8 cellular contexts compared by ENCODE assay signal in genomic region chr2:178413472-178414265, GRCh38.
A peak's percentile ranks its signal among the peaks of the same experiment; 100 is the strongest.
DNase-seq lines count a peak whose midpoint lies in the region; ATAC-seq and TF ChIP-seq lines count a peak whose summit lies in the region.

No MANE protein-coding gene starts in this region.

- DNase-seq in AG08396 (ENCODE audit: low spot score): peak; percentile 70
- DNase-seq in NCI-H345 (lab: John Stamatoyannopoulos, UW): peak; percentile 87
- peak; percentile 86 for DNase-seq in activated CD4-positive, alpha-beta T cell treated with anti-CD3 and anti-CD28 coated beads for 48 hours
- DNase-seq in coronary artery (ENCODE audit: low spot score): peak; percentile 84
- DNase-seq in left kidney (ENCODE audit: low read depth, low spot score): peak; percentile 93
- DNase-seq in stimulated activated CD4-positive, alpha-beta T cell treated with anti-CD3 and anti-CD28 coated beads, Interleukin-1b, Interleukin-23, amount 100 ng/mL, for 48 hours: peak; percentile 78

- in situ Hi-C loops in GM18951 (cut with MboI; ENCODE audit: low sequenced_read_pairs, unreplicated experiment): loop anchor here (25.0 kb wide), 1 partner anchor 301 kb away; the partner anchor contains the start of gene RBM45

- TF ChIP-seq POLR2A in GM18951 (IDR thresholded peaks at IDR 0.05; ENCODE audit: extremely low read depth, insufficient read depth, insufficient read length): peak; percentile 71

- H3K27ac ChIP-seq in coronary artery: peak overlapping the region; percentile 88 to 89

- TF ChIP-seq CTCF in coronary artery (IDR thresholded peaks at IDR 0.05): no peak

- peak overlapping the region; percentile 75 for H3K4me3 ChIP-seq in coronary artery

- peak; percentile 78 for ATAC-seq in HG03159 (IDR thresholded peaks at IDR 0.05; ENCODE audit: unreplicated experiment)

Comparison
In these comparisons a context has a peak if more than half of its experiments do, and no peak if none do; other contexts are left out.
1. Peak in every context shown above with its lines: DNase-seq, ATAC-seq, H3K4me3 ChIP-seq and H3K27ac ChIP-seq.